26 cellular contexts compared by ENCODE assay signal in the genomic region with DNA sequence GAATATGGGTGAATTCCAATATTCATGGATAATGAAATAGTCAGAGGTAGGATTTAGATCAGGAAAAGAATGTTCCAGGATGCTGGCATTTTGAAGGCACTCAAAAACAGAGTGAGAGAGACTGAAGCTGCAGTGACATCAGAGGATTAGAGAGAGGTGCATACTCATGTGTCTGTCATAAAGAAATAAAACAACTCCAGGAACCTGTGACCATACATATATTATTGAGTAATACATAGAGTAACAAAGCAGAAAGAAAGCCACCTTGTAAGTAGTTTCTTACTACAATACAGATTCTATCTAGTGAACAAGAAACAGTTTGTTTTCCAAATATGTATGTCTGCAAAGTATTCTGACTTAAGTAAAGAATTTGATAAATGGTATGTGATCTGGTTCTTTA.
"Had no signal": no experiment of that assay in that cellular context is flagged by ENCODE, and none has a peak within 500 bp of the region (broad histone marks: within the 10 kb centered on the region; RNA-seq: fewer than 3 reads in every experiment).

No MANE protein-coding gene starts in this region.

- H3K79me2 ChIP-seq: hepatocyte, parathyroid adenoma had no signal

- FAIRE-seq: colon, frontal cortex, urothelium cell line had no signal

- ATAC-seq: right cardiac atrium had no signal

- H3K9me3 Mint-ChIP-seq: activated B cell treated with CpG ODN at 0.5 μM for 24 hours; activated CD4-positive, alpha-beta T cell treated with anti-CD3 and anti-CD28 coated beads, Interleukin-2, amount 10 ng/mL, durations not matched to agents 7 days and 5 days; activated naive CD4-positive, alpha-beta T cell treated with anti-CD3 and anti-CD28 coated beads, Interleukin-2, amount 50 U/mL, for 72 hours; brain; nephron had no signal

- H3K27ac ChIP-seq: esophagus muscularis mucosa, hepatocyte, left ventricle myocardium inferior, neutrophil, parathyroid adenoma, transverse colon had no signal

- H3K27ac Mint-ChIP-seq: activated B cell treated with CpG ODN at 0.5 μM for 24 hours; activated CD4-positive, alpha-beta T cell treated with anti-CD3 and anti-CD28 coated beads, Interleukin-2, amount 10 ng/mL, durations not matched to agents 7 days and 5 days; nephron had no signal

- H2AFZ ChIP-seq: hepatocyte, parathyroid adenoma had no signal

- H3K9me3 ChIP-seq: esophagus muscularis mucosa, left ventricle myocardium inferior, neutrophil, transverse colon had no signal

- H3K4me1 Mint-ChIP-seq: activated B cell treated with CpG ODN at 0.5 μM for 24 hours; activated CD4-positive, alpha-beta T cell treated with anti-CD3 and anti-CD28 coated beads, Interleukin-2, amount 10 ng/mL, durations not matched to agents 7 days and 5 days; brain; nephron had no signal

- H3K4me2 ChIP-seq: hepatocyte had no signal

- H3K4me3 ChIP-seq: esophagus muscularis mucosa, hepatocyte, left ventricle myocardium inferior, transverse colon had no signal

- H3K4me1 ChIP-seq: esophagus muscularis mucosa, left ventricle myocardium inferior, parathyroid adenoma had no signal

- H3K27me3 ChIP-seq: esophagus muscularis mucosa, hepatocyte, neutrophil, transverse colon had no signal

- H3K36me3 Mint-ChIP-seq: activated naive CD4-positive, alpha-beta T cell treated with anti-CD3 and anti-CD28 coated beads, Interleukin-2, amount 50 U/mL, for 72 hours had no signal

- H3K4me3 Mint-ChIP-seq: activated B cell treated with CpG ODN at 0.5 μM for 24 hours; activated CD4-positive, alpha-beta T cell treated with anti-CD3 and anti-CD28 coated beads, Interleukin-2, amount 10 ng/mL, durations not matched to agents 7 days and 5 days; brain; nephron had no signal

- H3K27me3 Mint-ChIP-seq: activated B cell treated with CpG ODN at 0.5 μM for 24 hours; activated CD4-positive, alpha-beta T cell treated with anti-CD3 and anti-CD28 coated beads, Interleukin-2, amount 10 ng/mL, durations not matched to agents 7 days and 5 days; brain had no signal

- DNase-seq: activated B cell treated with CpG ODN at 0.5 μM for 24 hours; activated CD4-positive, alpha-beta T cell treated with anti-CD3 and anti-CD28 coated beads, Interleukin-2, amount 10 ng/mL, durations not matched to agents 7 days and 5 days; activated CD8-positive, alpha-beta memory T cell treated with anti-CD3 and anti-CD28 coated beads, Interleukin-2, amount 50 U/mL, for 48 hours; activated gamma-delta T cell; activated T-cell treated with anti-CD3 and anti-CD28 coated beads, Interleukin-2, amount 50 U/mL, for 48 hours; aorta; central memory CD4-positive, alpha-beta T cell; effector memory CD4-positive, alpha-beta T cell; glutamatergic neuron; kidney glomerular epithelial cell; left ventricle myocardium inferior; midbrain; right cardiac atrium; stimulated activated CD4-positive, alpha-beta T cell treated with anti-CD3 and anti-CD28 coated beads, Interleukin-1b, Interleukin-23, amount 100 ng/mL, for 48 hours; T1000; transverse colon had no signal
